In the genomic region with DNA sequence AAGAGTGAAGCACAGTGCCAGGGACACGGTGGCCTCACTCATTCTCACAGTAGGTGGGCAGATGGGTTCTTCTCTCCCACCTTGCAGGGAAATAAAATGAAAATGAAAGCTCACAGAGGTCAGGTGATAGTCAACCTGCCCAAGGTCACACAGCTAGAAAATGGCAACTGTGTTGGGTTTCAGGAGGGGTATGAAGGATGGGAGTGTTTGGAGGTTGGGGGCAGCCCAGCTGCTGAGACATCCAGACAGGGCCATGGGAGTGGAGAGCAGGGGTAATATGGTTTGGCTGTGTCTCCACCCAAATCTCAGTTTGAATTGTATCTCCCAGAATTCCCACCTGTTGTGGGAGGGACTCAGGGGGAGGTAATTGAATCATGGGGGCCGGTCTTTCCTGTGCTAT, we compare ENCODE assay signal across 11 cellular contexts.
"Had no signal": no experiment of that assay in that cellular context is flagged by ENCODE, and none has a peak within 500 bp of the region (broad histone marks: within the 10 kb centered on the region; RNA-seq: fewer than 3 reads in every experiment).

No MANE protein-coding gene starts in this region.

- H3K9me3 Mint-ChIP-seq: HFFc6 had no signal

- H3K4me2 ChIP-seq: KMS-11 had no signal

- H3K4me3 Mint-ChIP-seq: HFFc6 had no signal

- DNase-seq: GM23248, GOT3, H7, HFFc6, Karpas-422, KBM-7 had no signal

- H3K9ac ChIP-seq: GM23248, KMS-11 had no signal

- H3K4me3 ChIP-seq: GM23248, HAP-1 had no signal

- H3K9me3 ChIP-seq: HAP-1 had no signal

- H3K36me3 ChIP-seq: HAP-1 had no signal

- H3K4me1 Mint-ChIP-seq: IgD-negative memory B cell had no signal

- ATAC-seq: HCT116 had no signal

- H3K4me1 ChIP-seq: HAP-1 had no signal

- H3K27ac ChIP-seq: GM23248, KMS-11 had no signal

- H3K27ac Mint-ChIP-seq: HFFc6, IgD-negative memory B cell had no signal

- FAIRE-seq: HTR-8/SVneo had no signal

- H3K27me3 Mint-ChIP-seq: IgD-negative memory B cell had no signal

- H2AFZ ChIP-seq: GM23248 had no signal
